Comparison of ENCODE assay signal across 1 cellular context in the genomic region with DNA sequence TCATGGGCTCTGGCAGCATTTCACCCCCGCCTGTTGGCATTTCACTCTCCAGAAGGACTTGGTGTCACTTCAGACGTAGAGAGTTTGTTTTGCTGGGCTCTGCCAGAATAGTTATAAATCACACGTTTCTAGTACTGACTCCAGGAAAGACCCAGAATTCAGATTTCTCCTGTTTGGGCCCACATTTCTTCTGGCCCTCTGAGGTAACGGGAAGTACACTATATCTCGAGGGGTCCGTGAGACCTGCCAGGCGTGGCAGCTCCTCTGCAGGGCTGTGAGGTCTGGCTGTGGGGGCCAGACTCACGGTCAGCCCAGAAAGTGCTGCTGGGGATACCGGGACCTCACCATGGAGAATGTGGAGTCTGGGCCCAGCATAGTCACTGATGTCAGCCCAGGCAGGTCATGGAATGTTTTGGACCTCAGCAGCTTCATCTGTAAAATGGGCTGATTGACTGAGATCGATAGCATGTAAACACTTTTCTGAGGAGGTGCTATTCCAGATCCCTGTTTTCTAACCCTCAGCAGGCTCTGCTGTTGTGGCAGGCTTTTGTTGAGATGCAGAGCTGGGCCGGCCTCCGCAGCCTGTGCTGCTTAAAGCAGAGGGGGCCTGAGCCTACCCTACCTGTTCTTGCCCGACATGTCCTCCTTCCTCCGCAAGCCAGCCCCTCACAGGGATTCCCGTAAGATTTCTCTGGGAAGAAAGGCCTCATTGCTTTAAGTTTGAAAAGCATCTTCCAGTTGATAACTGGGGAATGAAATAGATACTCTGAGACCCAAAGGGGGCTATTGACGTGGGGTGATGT.
TF ChIP-seq lines count a peak whose summit lies in the region.

No MANE protein-coding gene starts in this region.

TF ChIP-seq in K562, 482 proteins besides CTCF, POLR2A, EP300 and RAD21:
- TF ChIP-seq RBM25 (IDR thresholded peaks at IDR 0.05; ENCODE audit: low read depth, low read length, severe bottlenecking) (peak; percentile 35), MIER1 (IDR thresholded peaks at IDR 0.05; ENCODE audit: low read depth) (no peak), STAG1 (CRISPR knock-in tag; IDR thresholded peaks at IDR 0.05; ENCODE audit: borderline replicate concordance) (no peak)
